1 cellular context compared by ENCODE assay signal in the genomic region with DNA sequence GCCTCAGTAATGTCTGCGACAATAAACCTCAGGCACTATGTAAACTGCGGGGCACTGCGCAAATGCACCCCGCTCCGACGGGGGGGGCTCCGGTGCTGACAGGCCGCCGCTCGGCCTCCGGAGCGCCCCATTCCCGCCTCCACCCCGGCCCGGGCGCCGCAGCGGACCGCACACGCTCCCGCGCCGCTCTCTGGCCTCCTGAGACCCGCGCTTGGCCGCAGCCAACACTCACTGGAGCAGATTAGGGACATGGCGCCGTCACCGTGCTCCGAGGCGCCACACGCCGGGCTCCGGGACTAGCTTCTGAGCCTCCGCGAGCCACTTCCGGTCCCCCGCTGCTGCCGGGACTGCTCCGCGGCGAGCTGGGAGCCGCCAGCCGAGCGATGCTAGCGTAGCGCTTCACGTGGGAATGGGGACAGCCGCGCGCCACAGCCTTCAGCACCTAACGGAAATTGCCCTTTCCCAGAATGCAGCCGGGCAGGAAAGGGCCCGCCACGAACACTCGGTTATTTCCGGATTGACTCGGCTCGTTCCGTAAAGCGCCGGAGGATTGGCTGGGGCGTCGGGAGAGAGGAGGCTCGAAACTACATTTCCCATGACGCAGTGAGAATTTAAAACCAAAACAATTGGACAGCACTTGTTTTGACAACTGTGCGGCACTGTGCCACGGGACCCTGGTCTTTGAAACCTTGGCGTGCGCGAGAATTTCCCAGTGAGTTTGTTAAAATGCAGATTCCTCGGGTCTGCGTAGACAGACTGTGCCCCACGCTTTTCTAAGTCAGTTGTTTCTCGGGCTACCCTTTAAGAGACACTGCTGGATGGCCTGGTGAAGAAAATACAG.
TF ChIP-seq lines count a peak whose summit lies in the region.

A gene (minus strand): TSS at position 454 of the 841 bp plus-strand sequence. CDS start 203 bp downstream, at position 251.

TF ChIP-seq in HepG2, 621 proteins besides CTCF, POLR2A, EP300 and RAD21 (continued from another document and continues in another):
- TF ChIP-seq, protein P1, sequence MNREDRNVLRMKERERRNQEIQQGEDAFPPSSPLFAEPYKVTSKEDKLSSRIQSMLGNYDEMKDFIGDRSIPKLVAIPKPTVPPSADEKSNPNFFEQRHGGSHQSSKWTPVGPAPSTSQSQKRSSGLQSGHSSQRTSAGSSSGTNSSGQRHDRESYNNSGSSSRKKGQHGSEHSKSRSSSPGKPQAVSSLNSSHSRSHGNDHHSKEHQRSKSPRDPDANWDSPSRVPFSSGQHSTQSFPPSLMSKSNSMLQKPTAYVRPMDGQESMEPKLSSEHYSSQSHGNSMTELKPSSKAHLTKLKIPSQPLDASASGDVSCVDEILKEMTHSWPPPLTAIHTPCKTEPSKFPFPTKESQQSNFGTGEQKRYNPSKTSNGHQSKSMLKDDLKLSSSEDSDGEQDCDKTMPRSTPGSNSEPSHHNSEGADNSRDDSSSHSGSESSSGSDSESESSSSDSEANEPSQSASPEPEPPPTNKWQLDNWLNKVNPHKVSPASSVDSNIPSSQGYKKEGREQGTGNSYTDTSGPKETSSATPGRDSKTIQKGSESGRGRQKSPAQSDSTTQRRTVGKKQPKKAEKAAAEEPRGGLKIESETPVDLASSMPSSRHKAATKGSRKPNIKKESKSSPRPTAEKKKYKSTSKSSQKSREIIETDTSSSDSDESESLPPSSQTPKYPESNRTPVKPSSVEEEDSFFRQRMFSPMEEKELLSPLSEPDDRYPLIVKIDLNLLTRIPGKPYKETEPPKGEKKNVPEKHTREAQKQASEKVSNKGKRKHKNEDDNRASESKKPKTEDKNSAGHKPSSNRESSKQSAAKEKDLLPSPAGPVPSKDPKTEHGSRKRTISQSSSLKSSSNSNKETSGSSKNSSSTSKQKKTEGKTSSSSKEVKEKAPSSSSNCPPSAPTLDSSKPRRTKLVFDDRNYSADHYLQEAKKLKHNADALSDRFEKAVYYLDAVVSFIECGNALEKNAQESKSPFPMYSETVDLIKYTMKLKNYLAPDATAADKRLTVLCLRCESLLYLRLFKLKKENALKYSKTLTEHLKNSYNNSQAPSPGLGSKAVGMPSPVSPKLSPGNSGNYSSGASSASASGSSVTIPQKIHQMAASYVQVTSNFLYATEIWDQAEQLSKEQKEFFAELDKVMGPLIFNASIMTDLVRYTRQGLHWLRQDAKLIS (CRISPR knock-in tag; IDR thresholded peaks at IDR 0.05) = no peak
- TF ChIP-seq ZBTB42 (CRISPR knock-in tag; IDR thresholded peaks at IDR 0.05) (no peak), ZNF720 (CRISPR knock-in tag; IDR thresholded peaks at IDR 0.05) (no peak), ZNF326 (CRISPR knock-in tag; IDR thresholded peaks at IDR 0.05; ENCODE audit: borderline replicate concordance) (no peak), FOXC1 (CRISPR knock-in tag; IDR thresholded peaks at IDR 0.05; ENCODE audit: borderline replicate concordance) (0 out of 2 replicates have a peak, but pooled peaks have one; percentile 54), ZFP36L1 (CRISPR knock-in tag; IDR thresholded peaks at IDR 0.05) (no peak), GLI4 (CRISPR knock-in tag; IDR thresholded peaks at IDR 0.05; ENCODE audit: borderline replicate concordance) (0 out of 2 replicates have a peak, but pooled peaks have one; percentile 69), KLF11 (CRISPR knock-in tag; IDR thresholded peaks at IDR 0.05) (no peak), EEA1 (CRISPR knock-in tag; IDR thresholded peaks at IDR 0.05; ENCODE audit: borderline replicate concordance) (0 out of 2 replicates have a peak, but pooled peaks have one; percentile 51), ELF4 (CRISPR knock-in tag; IDR thresholded peaks at IDR 0.05; ENCODE audit: borderline replicate concordance) (peak; percentile 62; the same call in 1 of the 2 replicates), ZBTB38 (CRISPR knock-in tag; IDR thresholded peaks at IDR 0.05) (0 out of 2 replicates have a peak, but pooled peaks have one; percentile 40), EHMT2 (IDR thresholded peaks at IDR 0.05; ENCODE audit: borderline replicate concordance, low read depth, low read length) (no peak), ZFX (CRISPR knock-in tag; IDR thresholded peaks at IDR 0.05; ENCODE audit: low read depth) (peak; percentile 85), SRSF1 (optimal IDR thresholded peaks at IDR 0.05; ENCODE audit: low read depth, low read length) (no peak), U2AF1 (optimal IDR thresholded peaks at IDR 0.05; ENCODE audit: low read depth, low read length) (peak; percentile 17), CREM (IDR thresholded peaks at IDR 0.05) (peak; percentile 89), CREM (CRISPR knock-in tag; IDR thresholded peaks at IDR 0.05) (no peak), NFKB2 (CRISPR knock-in tag; IDR thresholded peaks at IDR 0.05; ENCODE audit: borderline replicate concordance) (peak; percentile 64; the same call in 1 of the 2 replicates), ZNF12 (CRISPR knock-in tag; IDR thresholded peaks at IDR 0.05) (peak; percentile 79; the same call in 1 of the 2 replicates), ARNTL (CRISPR knock-in tag; IDR thresholded peaks at IDR 0.05) (0 out of 2 replicates have a peak, but pooled peaks have one; percentile 43), GATAD1 (CRISPR knock-in tag; IDR thresholded peaks at IDR 0.05) (peak; percentile 95), SIX1 (CRISPR knock-in tag; IDR thresholded peaks at IDR 0.05; ENCODE audit: borderline replicate concordance) (no peak), ZNF501 (CRISPR knock-in tag; IDR thresholded peaks at IDR 0.05) (peak; percentile 84), AKAP8 (CRISPR knock-in tag; IDR thresholded peaks at IDR 0.05) (no peak), ZNF567 (CRISPR knock-in tag; IDR thresholded peaks at IDR 0.05; ENCODE audit: borderline replicate concordance) (no peak), MTA1 (CRISPR knock-in tag; IDR thresholded peaks at IDR 0.05; ENCODE audit: borderline replicate concordance) (peak; percentile 76; the same call in 1 of the 2 replicates), PHF21A (CRISPR knock-in tag; IDR thresholded peaks at IDR 0.05) (peak; percentile 75), ZBTB7A (CRISPR knock-in tag; IDR thresholded peaks at IDR 0.05) (no peak), LCORL (IDR thresholded peaks at IDR 0.05) (no peak), LCORL (CRISPR knock-in tag; IDR thresholded peaks at IDR 0.05) (peak; percentile 69; the same call in 1 of the 2 replicates), SRSF9 (IDR thresholded peaks at IDR 0.05; ENCODE audit: borderline replicate concordance, insufficient read depth, low read depth, low read length, poor library complexity, severe bottlenecking) (no peak)
- TF ChIP-seq, protein P2, sequence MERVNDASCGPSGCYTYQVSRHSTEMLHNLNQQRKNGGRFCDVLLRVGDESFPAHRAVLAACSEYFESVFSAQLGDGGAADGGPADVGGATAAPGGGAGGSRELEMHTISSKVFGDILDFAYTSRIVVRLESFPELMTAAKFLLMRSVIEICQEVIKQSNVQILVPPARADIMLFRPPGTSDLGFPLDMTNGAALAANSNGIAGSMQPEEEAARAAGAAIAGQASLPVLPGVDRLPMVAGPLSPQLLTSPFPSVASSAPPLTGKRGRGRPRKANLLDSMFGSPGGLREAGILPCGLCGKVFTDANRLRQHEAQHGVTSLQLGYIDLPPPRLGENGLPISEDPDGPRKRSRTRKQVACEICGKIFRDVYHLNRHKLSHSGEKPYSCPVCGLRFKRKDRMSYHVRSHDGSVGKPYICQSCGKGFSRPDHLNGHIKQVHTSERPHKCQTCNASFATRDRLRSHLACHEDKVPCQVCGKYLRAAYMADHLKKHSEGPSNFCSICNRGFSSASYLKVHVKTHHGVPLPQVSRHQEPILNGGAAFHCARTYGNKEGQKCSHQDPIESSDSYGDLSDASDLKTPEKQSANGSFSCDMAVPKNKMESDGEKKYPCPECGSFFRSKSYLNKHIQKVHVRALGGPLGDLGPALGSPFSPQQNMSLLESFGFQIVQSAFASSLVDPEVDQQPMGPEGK (CRISPR knock-in tag; IDR thresholded peaks at IDR 0.05) = peak; percentile 52; the same call in 1 of the 2 replicates
- TF ChIP-seq, protein P3, sequence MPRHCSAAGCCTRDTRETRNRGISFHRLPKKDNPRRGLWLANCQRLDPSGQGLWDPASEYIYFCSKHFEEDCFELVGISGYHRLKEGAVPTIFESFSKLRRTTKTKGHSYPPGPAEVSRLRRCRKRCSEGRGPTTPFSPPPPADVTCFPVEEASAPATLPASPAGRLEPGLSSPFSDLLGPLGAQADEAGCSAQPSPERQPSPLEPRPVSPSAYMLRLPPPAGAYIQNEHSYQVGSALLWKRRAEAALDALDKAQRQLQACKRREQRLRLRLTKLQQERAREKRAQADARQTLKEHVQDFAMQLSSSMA (CRISPR knock-in tag; IDR thresholded peaks at IDR 0.05) = no peak
- TF ChIP-seq, protein P4, sequence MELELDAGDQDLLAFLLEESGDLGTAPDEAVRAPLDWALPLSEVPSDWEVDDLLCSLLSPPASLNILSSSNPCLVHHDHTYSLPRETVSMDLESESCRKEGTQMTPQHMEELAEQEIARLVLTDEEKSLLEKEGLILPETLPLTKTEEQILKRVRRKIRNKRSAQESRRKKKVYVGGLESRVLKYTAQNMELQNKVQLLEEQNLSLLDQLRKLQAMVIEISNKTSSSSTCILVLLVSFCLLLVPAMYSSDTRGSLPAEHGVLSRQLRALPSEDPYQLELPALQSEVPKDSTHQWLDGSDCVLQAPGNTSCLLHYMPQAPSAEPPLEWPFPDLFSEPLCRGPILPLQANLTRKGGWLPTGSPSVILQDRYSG (CRISPR knock-in tag; IDR thresholded peaks at IDR 0.05) = no peak
- TF ChIP-seq, protein P5, sequence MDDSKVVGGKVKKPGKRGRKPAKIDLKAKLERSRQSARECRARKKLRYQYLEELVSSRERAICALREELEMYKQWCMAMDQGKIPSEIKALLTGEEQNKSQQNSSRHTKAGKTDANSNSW (CRISPR knock-in tag; IDR thresholded peaks at IDR 0.05; ENCODE audit: borderline replicate concordance) = peak; percentile 84; the same call in 1 of the 2 replicates
- TF ChIP-seq, protein P6, sequence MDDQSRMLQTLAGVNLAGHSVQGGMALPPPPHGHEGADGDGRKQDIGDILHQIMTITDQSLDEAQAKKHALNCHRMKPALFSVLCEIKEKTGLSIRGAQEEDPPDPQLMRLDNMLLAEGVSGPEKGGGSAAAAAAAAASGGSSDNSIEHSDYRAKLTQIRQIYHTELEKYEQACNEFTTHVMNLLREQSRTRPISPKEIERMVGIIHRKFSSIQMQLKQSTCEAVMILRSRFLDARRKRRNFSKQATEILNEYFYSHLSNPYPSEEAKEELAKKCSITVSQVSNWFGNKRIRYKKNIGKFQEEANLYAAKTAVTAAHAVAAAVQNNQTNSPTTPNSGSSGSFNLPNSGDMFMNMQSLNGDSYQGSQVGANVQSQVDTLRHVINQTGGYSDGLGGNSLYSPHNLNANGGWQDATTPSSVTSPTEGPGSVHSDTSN (CRISPR knock-in tag; IDR thresholded peaks at IDR 0.05; ENCODE audit: borderline replicate concordance) = no peak
- TF ChIP-seq, protein P7, sequence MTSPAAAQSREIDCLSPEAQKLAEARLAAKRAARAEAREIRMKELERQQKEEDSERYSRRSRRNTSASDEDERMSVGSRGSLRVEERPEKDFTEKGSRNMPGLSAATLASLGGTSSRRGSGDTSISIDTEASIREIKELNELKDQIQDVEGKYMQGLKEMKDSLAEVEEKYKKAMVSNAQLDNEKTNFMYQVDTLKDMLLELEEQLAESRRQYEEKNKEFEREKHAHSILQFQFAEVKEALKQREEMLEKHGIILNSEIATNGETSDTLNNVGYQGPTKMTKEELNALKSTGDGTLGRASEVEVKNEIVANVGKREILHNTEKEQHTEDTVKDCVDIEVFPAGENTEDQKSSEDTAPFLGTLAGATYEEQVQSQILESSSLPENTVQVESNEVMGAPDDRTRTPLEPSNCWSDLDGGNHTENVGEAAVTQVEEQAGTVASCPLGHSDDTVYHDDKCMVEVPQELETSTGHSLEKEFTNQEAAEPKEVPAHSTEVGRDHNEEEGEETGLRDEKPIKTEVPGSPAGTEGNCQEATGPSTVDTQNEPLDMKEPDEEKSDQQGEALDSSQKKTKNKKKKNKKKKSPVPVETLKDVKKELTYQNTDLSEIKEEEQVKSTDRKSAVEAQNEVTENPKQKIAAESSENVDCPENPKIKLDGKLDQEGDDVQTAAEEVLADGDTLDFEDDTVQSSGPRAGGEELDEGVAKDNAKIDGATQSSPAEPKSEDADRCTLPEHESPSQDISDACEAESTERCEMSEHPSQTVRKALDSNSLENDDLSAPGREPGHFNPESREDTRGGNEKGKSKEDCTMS (CRISPR knock-in tag; conservative IDR thresholded peaks at IDR 0.05) = no peak
- TF ChIP-seq, protein P8, sequence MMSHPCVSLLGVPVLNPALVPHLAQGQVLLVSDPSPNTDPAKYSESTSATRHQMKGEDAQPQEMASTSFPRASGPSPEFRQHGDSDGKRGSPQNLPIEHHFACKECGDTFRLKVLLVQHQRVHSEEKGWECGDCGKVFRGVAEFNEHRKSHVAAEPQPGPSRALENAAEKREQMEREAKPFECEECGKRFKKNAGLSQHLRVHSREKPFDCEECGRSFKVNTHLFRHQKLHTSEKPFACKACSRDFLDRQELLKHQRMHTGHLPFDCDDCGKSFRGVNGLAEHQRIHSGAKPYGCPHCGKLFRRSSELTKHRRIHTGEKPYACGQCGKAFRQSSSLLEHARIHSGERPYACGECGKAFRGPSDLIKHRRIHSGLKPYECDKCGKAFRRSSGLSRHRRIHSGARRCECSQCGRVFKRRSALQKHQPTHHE (CRISPR knock-in tag; IDR thresholded peaks at IDR 0.05; ENCODE audit: borderline replicate concordance) = no peak; the same call in 1 of the 2 replicates
- TF ChIP-seq, protein P9, sequence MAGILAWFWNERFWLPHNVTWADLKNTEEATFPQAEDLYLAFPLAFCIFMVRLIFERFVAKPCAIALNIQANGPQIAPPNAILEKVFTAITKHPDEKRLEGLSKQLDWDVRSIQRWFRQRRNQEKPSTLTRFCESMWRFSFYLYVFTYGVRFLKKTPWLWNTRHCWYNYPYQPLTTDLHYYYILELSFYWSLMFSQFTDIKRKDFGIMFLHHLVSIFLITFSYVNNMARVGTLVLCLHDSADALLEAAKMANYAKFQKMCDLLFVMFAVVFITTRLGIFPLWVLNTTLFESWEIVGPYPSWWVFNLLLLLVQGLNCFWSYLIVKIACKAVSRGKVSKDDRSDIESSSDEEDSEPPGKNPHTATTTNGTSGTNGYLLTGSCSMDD (CRISPR knock-in tag; IDR thresholded peaks at IDR 0.05) = no peak
- TF ChIP-seq, protein P10, sequence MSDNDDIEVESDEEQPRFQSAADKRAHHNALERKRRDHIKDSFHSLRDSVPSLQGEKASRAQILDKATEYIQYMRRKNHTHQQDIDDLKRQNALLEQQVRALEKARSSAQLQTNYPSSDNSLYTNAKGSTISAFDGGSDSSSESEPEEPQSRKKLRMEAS (IDR thresholded peaks at IDR 0.05) = peak; percentile 95
- TF ChIP-seq, protein P11, sequence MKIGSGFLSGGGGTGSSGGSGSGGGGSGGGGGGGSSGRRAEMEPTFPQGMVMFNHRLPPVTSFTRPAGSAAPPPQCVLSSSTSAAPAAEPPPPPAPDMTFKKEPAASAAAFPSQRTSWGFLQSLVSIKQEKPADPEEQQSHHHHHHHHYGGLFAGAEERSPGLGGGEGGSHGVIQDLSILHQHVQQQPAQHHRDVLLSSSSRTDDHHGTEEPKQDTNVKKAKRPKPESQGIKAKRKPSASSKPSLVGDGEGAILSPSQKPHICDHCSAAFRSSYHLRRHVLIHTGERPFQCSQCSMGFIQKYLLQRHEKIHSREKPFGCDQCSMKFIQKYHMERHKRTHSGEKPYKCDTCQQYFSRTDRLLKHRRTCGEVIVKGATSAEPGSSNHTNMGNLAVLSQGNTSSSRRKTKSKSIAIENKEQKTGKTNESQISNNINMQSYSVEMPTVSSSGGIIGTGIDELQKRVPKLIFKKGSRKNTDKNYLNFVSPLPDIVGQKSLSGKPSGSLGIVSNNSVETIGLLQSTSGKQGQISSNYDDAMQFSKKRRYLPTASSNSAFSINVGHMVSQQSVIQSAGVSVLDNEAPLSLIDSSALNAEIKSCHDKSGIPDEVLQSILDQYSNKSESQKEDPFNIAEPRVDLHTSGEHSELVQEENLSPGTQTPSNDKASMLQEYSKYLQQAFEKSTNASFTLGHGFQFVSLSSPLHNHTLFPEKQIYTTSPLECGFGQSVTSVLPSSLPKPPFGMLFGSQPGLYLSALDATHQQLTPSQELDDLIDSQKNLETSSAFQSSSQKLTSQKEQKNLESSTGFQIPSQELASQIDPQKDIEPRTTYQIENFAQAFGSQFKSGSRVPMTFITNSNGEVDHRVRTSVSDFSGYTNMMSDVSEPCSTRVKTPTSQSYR (CRISPR knock-in tag; IDR thresholded peaks at IDR 0.05; ENCODE audit: borderline replicate concordance) = peak; percentile 16; the same call in 1 of the 2 replicates
